ENCODE assay signal across 11 cellular contexts in the genomic region with DNA sequence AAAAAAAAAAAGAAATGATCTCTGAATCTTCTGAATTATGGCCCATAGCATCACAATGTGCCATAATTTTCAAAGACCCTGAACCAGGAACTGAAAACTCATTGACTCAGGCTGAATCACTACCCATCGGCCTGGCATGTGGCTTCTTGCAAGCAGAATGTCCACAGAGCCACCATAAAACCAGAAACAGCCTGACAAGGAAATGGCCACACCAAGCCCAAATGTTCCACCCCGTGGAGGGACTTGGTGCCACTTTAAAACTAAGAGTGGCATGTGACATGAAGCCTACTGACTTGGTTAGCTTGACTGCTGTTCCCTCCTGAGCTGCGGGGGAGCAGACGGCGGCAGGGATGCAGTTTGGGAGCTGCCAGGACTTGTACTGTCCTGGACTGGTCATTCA.
DNase-seq lines count a peak whose midpoint lies in the region; TF ChIP-seq lines count a peak whose summit lies in the region.
"Had no signal": no experiment of that assay in that cellular context is flagged by ENCODE, and none has a peak within 500 bp of the region (broad histone marks: within the 10 kb centered on the region; RNA-seq: fewer than 3 reads in every experiment).

No MANE protein-coding gene starts in this region.

- peaks cover 7% of the 10 kb centered on the region for H4K20me1 ChIP-seq in mammary epithelial cell (ENCODE audit: insufficient read depth, low read length)

- H3K9ac ChIP-seq in mammary epithelial cell (ENCODE audit: insufficient read depth, low read length): no peak overlapping the region
- no peak overlapping the region for H3K9ac ChIP-seq in muscle layer of colon (ENCODE audit: low read length)

- H3K27me3 ChIP-seq in mammary epithelial cell (ENCODE audit: insufficient read depth, low read length): no peaks in the 10 kb centered on the region
- no peaks in the 10 kb centered on the region for H3K27me3 ChIP-seq in muscle layer of colon (ENCODE audit: control insufficient read depth in 1 of 2, insufficient read depth in 2 of 2, low read length in 2 of 2)
- H3K27me3 ChIP-seq: SJCRH30 had no signal

- H3K27ac ChIP-seq in C4-2B (peak overlapping the region; percentile 23; the same call in 1 of the 2 replicates), mammary epithelial cell (ENCODE audit: insufficient read depth, low read depth, low read length) (no peak overlapping the region), muscle layer of colon (ENCODE audit: low read depth, low read length) (peak overlapping the region; percentile 66)

- TF ChIP-seq CTCF in C4-2B (conservative IDR thresholded peaks at IDR 0.05): no peak
- TF ChIP-seq CTCF in mammary epithelial cell (conservative IDR thresholded peaks at IDR 0.05 in 1 of 2, IDR thresholded peaks at IDR 0.05 in 1 of 2; ENCODE audit: extremely low read depth in 1 of 2, insufficient read depth in 1 of 2, low read depth in 1 of 2, low read length in 2 of 2): no peak

- no TSS peak for BruUV-seq in mammary epithelial cell (replicated peaks; lab: Mats Ljungman, UMichigan)

- WGBS in mammary epithelial cell (ENCODE audit: low coverage, missing lambda C conversion rate): 84% methylated on average over 4 of the region's 5 CpGs

- intact Hi-C loops in mammary epithelial cell (cut with micrococcal nuclease): no loop called here

- peaks cover 32% of the 10 kb centered on the region for H3K4me1 ChIP-seq in mammary epithelial cell (ENCODE audit: insufficient read depth, low read length)
- H3K4me1 ChIP-seq in muscle layer of colon (ENCODE audit: insufficient read depth, low read length): peaks cover 64% of the 10 kb centered on the region

- CTCF ChIA-PET in mammary epithelial cell (lab: Charles Lee; ENCODE audit: low non-redundant PET): interaction anchor here (0.6 kb wide), 1 partner anchor 215 kb away, joined by 13 read pairs; no protein-coding TSS in a partner anchor

- dilution Hi-C loops in mammary epithelial cell (cut with HindIII; ENCODE audit: low sequenced_read_pairs): no loop called here

- DNase-seq in LHCN-M2 (ENCODE audit: low read depth) (peak; percentile 46), mammary epithelial cell (peak; percentile 44), NCI-H2081 treated with DMSO at 0.1 percent for 48 hours (lab: John Stamatoyannopoulos, UW) (no peak), KBM-7 (no peak), NCI-H2107 (lab: John Stamatoyannopoulos, UW) (no peak), HuH-7.5 (ENCODE audit: low spot score) (no peak)
- DNase-seq: kidney glomerular epithelial cell, NCI-H2227 treated with DMSO at 0.1 percent for 48 hours, SJCRH30 had no signal

- peaks cover 11% of the 10 kb centered on the region for H3K36me3 ChIP-seq in mammary epithelial cell (ENCODE audit: insufficient read depth, low read length)
- H3K36me3 ChIP-seq in muscle layer of colon (ENCODE audit: insufficient read depth, low read length): peaks cover 5% of the 10 kb centered on the region

- H2AFZ ChIP-seq in mammary epithelial cell (ENCODE audit: low read depth, low read length): no peak overlapping the region

- H3K4me3 ChIP-seq in mammary epithelial cell (replicated peaks in 1 of 3; ENCODE audit: insufficient read depth in 1 of 3, low read depth in 2 of 3, low read length in 3 of 3) (no peak overlapping the region), muscle layer of colon (ENCODE audit: low read depth in 1 of 2, low read length in 2 of 2) (no peak overlapping the region)
- H3K4me3 ChIP-seq: SJCRH30 had no signal

- in situ Hi-C loops in mammary epithelial cell (cut with MboI; ENCODE audit: low sequenced_read_pairs in 2 of 2) (loop anchor here in 1 of 2 donors (25.0 kb wide), 1 partner anchor 140 kb away; a partner anchor contains a TSS), KBM-7 (cut with MboI; ENCODE audit: low pct_unique_long_range_greater_than_20kb, low sequenced_read_pairs) (no loop called here)

- H3K9me3 ChIP-seq in mammary epithelial cell (replicated peaks; ENCODE audit: insufficient read depth, low read length) (no peaks in the 10 kb centered on the region), muscle layer of colon (ENCODE audit: low read length) (no peaks in the 10 kb centered on the region)
- H3K9me3 ChIP-seq: SJCRH30 had no signal

- peaks cover 95% of the 10 kb centered on the region for H3K79me2 ChIP-seq in mammary epithelial cell (ENCODE audit: insufficient read depth, low read length)

- peak overlapping the region; percentile 51 for H3K4me2 ChIP-seq in mammary epithelial cell (ENCODE audit: insufficient read depth, low read depth, low read length)

Comparison
In these comparisons a context has a peak if more than half of its experiments do, and no peak if none do; other contexts are left out.
1. DNase-seq: peak in LHCN-M2 (single experiment) and mammary epithelial cell (single experiment); none in NCI-H2081 treated with DMSO at 0.1 percent for 48 hours (single experiment), KBM-7 (single experiment), NCI-H2107 (single experiment) and HuH-7.5 (single experiment).